16 cellular contexts compared by ENCODE assay signal in genomic region chr5:33277061-33277460, GRCh38.
"Had no signal": no experiment of that assay in that cellular context is flagged by ENCODE, and none has a peak within 500 bp of the region (broad histone marks: within the 10 kb centered on the region; RNA-seq: fewer than 3 reads in every experiment).

No MANE protein-coding gene starts in this region.

- H3K9me3 ChIP-seq: gastroesophageal sphincter, heart right ventricle, left ventricle myocardium inferior, thyroid gland had no signal

- H3K4me3 ChIP-seq: gastroesophageal sphincter, heart right ventricle, left ventricle myocardium inferior, thyroid gland had no signal

- ATAC-seq: activated CD4-positive, alpha-beta T cell treated with anti-CD3 and anti-CD28 coated beads for 36 hours; gastroesophageal sphincter; heart right ventricle; natural killer cell; sciatic nerve; stimulated activated naive B cell treated with anti-CD40 and anti-IgM and Interleukin-4, amounts not matched to agents 10 μg/mL and 1 μg/mL and 100 μg/mL, for 72 hours; WTC11 had no signal

- DNase-seq: activated CD4-positive, alpha-beta T cell treated with anti-CD3 and anti-CD28 coated beads for 36 hours; activated CD4-positive, alpha-beta T cell treated with anti-CD3 and anti-CD28 coated beads, Interleukin-2, amount 50 U/mL, for 48 hours; endodermal cell; heart right ventricle; kidney glomerular epithelial cell; left ventricle myocardium inferior; mesendoderm; natural killer cell; stimulated activated naive B cell treated with anti-CD40 and anti-IgM and Interleukin-4, amounts not matched to agents 10 μg/mL and 1 μg/mL and 100 μg/mL, for 72 hours; thyroid gland had no signal

- H3K27me3 Mint-ChIP-seq: activated CD4-positive, alpha-beta T cell treated with anti-CD3 and anti-CD28 coated beads for 36 hours; activated naive CD8-positive, alpha-beta T cell; stimulated activated naive B cell treated with anti-CD40 and anti-IgM and Interleukin-4, amounts not matched to agents 10 μg/mL and 1 μg/mL and 100 μg/mL, for 72 hours had no signal

- H3K27ac ChIP-seq: gastroesophageal sphincter, heart right ventricle, left ventricle myocardium inferior, thyroid gland had no signal

- H3K36me3 Mint-ChIP-seq: activated naive CD8-positive, alpha-beta T cell; natural killer cell; stimulated activated naive B cell treated with anti-CD40 and anti-IgM and Interleukin-4, amounts not matched to agents 10 μg/mL and 1 μg/mL and 100 μg/mL, for 72 hours; WTC11 had no signal

- H3K27me3 ChIP-seq: gastroesophageal sphincter, heart right ventricle, thyroid gland had no signal

- H3K27ac Mint-ChIP-seq: activated CD4-positive, alpha-beta T cell treated with anti-CD3 and anti-CD28 coated beads for 36 hours; activated naive CD8-positive, alpha-beta T cell; activated T-helper 1 cell treated with anti-CD3 and anti-CD28 coated beads, Interleukin-12 subunit alpha, Interleukin-12 subunit beta, Interleukin-2, Interleukin-4 antibody, amounts not matched to agents 30 ng/mL and 10 ng/mL and 1 ng/mL, durations not matched to agents 14 hours and 24 hours and 36 hours; endodermal cell; natural killer cell; stimulated activated naive B cell treated with anti-CD40 and anti-IgM and Interleukin-4, amounts not matched to agents 10 μg/mL and 1 μg/mL and 100 μg/mL, for 72 hours; T-helper 2 cell treated with Interferon-gamma antibody and Interleukin-4, amounts not matched to agents 5 μg/mL and 100 μg/mL, for 36 hours; WTC11 had no signal

- H3K36me3 ChIP-seq: gastroesophageal sphincter, heart right ventricle, left ventricle myocardium inferior, thyroid gland had no signal

- H3K9me3 Mint-ChIP-seq: activated T-helper 1 cell treated with anti-CD3 and anti-CD28 coated beads, Interleukin-12 subunit alpha, Interleukin-12 subunit beta, Interleukin-2, Interleukin-4 antibody, amounts not matched to agents 30 ng/mL and 10 ng/mL and 1 ng/mL, durations not matched to agents 14 hours and 24 hours and 36 hours; endodermal cell; stimulated activated naive B cell treated with anti-CD40 and anti-IgM and Interleukin-4, amounts not matched to agents 10 μg/mL and 1 μg/mL and 100 μg/mL, for 72 hours; T-helper 2 cell treated with Interferon-gamma antibody and Interleukin-4, amounts not matched to agents 5 μg/mL and 100 μg/mL, for 36 hours; WTC11 had no signal

- H3K4me1 Mint-ChIP-seq: activated CD4-positive, alpha-beta T cell treated with anti-CD3 and anti-CD28 coated beads for 36 hours; natural killer cell; stimulated activated naive B cell treated with anti-CD40 and anti-IgM and Interleukin-4, amounts not matched to agents 10 μg/mL and 1 μg/mL and 100 μg/mL, for 72 hours; WTC11 had no signal

- H3K4me3 Mint-ChIP-seq: activated CD4-positive, alpha-beta T cell treated with anti-CD3 and anti-CD28 coated beads for 36 hours; activated naive CD8-positive, alpha-beta T cell; activated T-helper 1 cell treated with anti-CD3 and anti-CD28 coated beads, Interleukin-12 subunit alpha, Interleukin-12 subunit beta, Interleukin-2, Interleukin-4 antibody, amounts not matched to agents 30 ng/mL and 10 ng/mL and 1 ng/mL, durations not matched to agents 14 hours and 24 hours and 36 hours; endodermal cell; natural killer cell; stimulated activated naive B cell treated with anti-CD40 and anti-IgM and Interleukin-4, amounts not matched to agents 10 μg/mL and 1 μg/mL and 100 μg/mL, for 72 hours; T-helper 2 cell treated with Interferon-gamma antibody and Interleukin-4, amounts not matched to agents 5 μg/mL and 100 μg/mL, for 36 hours; WTC11 had no signal
